Comparison of ENCODE assay signal across 17 cellular contexts in the genomic region with DNA sequence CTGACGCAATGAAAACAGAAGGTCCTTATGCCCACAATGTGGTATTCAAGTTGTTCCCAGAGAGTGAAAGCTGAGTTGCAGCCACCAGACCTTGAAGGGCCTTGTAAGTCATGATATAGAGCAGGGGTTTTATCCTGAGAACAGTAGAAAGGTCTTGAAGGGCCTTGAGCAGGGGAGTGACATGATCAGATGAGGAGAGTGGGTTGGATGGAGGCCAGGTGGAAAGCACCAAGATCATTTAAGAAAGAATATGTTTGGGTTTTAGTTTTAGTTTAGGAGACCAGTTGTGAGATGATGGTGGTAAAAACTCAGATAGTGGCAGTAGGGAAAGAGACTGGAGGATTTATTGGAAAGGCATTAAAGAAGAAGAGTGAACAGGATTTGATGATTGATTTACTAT.
"Had no signal": no experiment of that assay in that cellular context is flagged by ENCODE, and none has a peak within 500 bp of the region (broad histone marks: within the 10 kb centered on the region; RNA-seq: fewer than 3 reads in every experiment).

No MANE protein-coding gene starts in this region.

- DNase-seq: activated effector memory CD4-positive, alpha-beta T cell treated with Interleukin-2 at 50 U/mL for 16 hours; activated T-cell treated with anti-CD3 and anti-CD28 coated beads, Interleukin-2, amount 50 U/mL, for 1 hour; body of pancreas; dermis blood vessel endothelial cell; endodermal cell; hippocampal formation; nucleus accumbens; stimulated activated naive CD4-positive, alpha-beta T cell; T1000; upper lobe of left lung had no signal

- H3K36me3 Mint-ChIP-seq: activated naive CD4-positive, alpha-beta T cell treated with anti-CD3 and anti-CD28 coated beads, Interleukin-2, amount 50 U/mL, for 24 hours; natural killer cell treated with Interleukin-12 subunit alpha and Interleukin-12 subunit beta and Interleukin-15 and Interleukin-18, amount 100 ng/mL, for 72 hours had no signal

- H3K4me3 Mint-ChIP-seq: activated naive CD4-positive, alpha-beta T cell treated with anti-CD3 and anti-CD28 coated beads, Interleukin-2, amount 50 U/mL, for 24 hours; endodermal cell; natural killer cell treated with Interleukin-12 subunit alpha and Interleukin-12 subunit beta and Interleukin-15 and Interleukin-18, amount 100 ng/mL, for 72 hours had no signal

- H3K36me3 ChIP-seq: right atrium auricular region, suprapubic skin, upper lobe of left lung had no signal

- H3K9me3 ChIP-seq: body of pancreas, right atrium auricular region, suprapubic skin, upper lobe of left lung had no signal

- H3K27ac ChIP-seq: body of pancreas, right atrium auricular region, suprapubic skin, upper lobe of left lung, VCaP had no signal

- ATAC-seq: body of pancreas; natural killer cell treated with Interleukin-12 subunit alpha and Interleukin-12 subunit beta and Interleukin-15 and Interleukin-18, amount 100 ng/mL, for 72 hours had no signal

- H3K4me3 ChIP-seq: body of pancreas, lung, right atrium auricular region, smooth muscle cell, suprapubic skin, upper lobe of left lung had no signal

- H3K9me3 Mint-ChIP-seq: activated naive CD4-positive, alpha-beta T cell treated with anti-CD3 and anti-CD28 coated beads, Interleukin-2, amount 50 U/mL, for 24 hours; endodermal cell; natural killer cell treated with Interleukin-12 subunit alpha and Interleukin-12 subunit beta and Interleukin-15 and Interleukin-18, amount 100 ng/mL, for 72 hours had no signal

- H3K27ac Mint-ChIP-seq: activated naive CD4-positive, alpha-beta T cell treated with anti-CD3 and anti-CD28 coated beads, Interleukin-2, amount 50 U/mL, for 24 hours; endodermal cell; natural killer cell treated with Interleukin-12 subunit alpha and Interleukin-12 subunit beta and Interleukin-15 and Interleukin-18, amount 100 ng/mL, for 72 hours had no signal
